In the genomic region with DNA sequence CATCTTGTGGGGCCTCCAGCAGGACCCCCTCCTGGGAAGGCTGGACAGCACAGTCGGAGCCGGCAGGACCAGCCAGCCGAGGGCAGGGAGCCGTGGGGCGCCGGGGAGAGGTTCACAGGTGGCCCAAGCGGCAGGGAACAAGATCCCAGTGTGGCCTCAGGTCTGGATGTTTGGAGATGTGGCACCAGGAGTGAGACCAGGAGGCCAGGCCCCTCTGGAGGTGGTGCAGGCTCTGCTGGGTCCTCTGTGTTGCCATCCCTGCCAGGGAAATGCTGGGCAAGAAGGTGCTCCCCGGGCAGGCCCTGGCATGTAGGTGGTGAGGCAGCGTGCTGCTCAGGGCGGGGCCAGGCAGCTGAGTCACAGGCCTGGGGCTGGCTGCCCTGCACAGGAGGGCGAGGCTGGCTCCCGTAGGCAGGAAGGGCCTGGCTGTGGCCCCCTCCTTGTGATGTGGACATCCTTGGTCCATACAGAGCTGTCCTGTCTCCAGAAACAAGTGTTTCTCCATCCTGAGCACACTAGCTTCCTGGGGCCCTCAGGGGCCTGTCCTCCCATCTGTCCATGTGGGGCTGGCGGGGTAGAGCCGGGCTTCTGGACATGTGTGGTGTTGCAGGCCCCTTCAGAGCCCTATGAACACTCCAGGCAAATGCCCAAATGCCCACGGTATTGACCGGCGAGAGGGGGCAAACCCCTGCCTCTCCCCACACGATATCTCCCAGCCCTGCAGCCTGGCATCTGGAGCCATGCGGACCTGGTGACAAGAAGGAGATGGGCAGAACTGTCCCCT, we compare ENCODE assay signal across 9 cellular contexts. TPM values are rescaled to one million over a fixed set of nuclear protein-coding genes. Genes with fewer than 3 reads are reported as not detected.
DNase-seq lines count a peak whose midpoint lies in the region; ATAC-seq and TF ChIP-seq lines count a peak whose summit lies in the region.
"Had no signal": no experiment of that assay in that cellular context is flagged by ENCODE, and none has a peak within 500 bp of the region (broad histone marks: within the 10 kb centered on the region; RNA-seq: fewer than 3 reads in every experiment).

No MANE protein-coding gene starts in this region.

- H3K4me3 ChIP-seq in NT2/D1 (ENCODE audit: insufficient read length, low read depth) = no peak overlapping the region
- H3K4me3 ChIP-seq in fibroblast of mammary gland (ENCODE audit: control insufficient read depth, low read depth, low read length) = no peak overlapping the region
- H3K4me3 ChIP-seq in upper lobe of left lung = no peak overlapping the region
- H3K4me3 ChIP-seq in BE2C (ENCODE audit: low read depth, low read length) = no peak overlapping the region

- H3K4me1 Mint-ChIP-seq in activated naive CD4-positive, alpha-beta T cell treated with anti-CD3 and anti-CD28 coated beads for 36 hours (ENCODE audit: low read depth) = no peaks in the 10 kb centered on the region

- H3K9ac ChIP-seq in NT2/D1 (ENCODE audit: insufficient read length, low read depth) = peak overlapping the region; percentile 26

- intact Hi-C loops in activated naive CD4-positive, alpha-beta T cell treated with anti-CD3 and anti-CD28 coated beads for 36 hours (cut with micrococcal nuclease) = no loop called here

- H3K27me3 Mint-ChIP-seq in activated naive CD4-positive, alpha-beta T cell treated with anti-CD3 and anti-CD28 coated beads for 36 hours (ENCODE audit: low read depth) = no peaks in the 10 kb centered on the region

- ATAC-seq in upper lobe of left lung (ENCODE audit: low FRiP score in 2 of 2) = peak; percentile 7 to 24
- no peak for ATAC-seq in GM21723 (IDR thresholded peaks at IDR 0.05; ENCODE audit: unreplicated experiment)

- H3K27ac ChIP-seq in upper lobe of left lung = peak overlapping the region in 1 of 4 donors; percentile 25

- H3K4me1 ChIP-seq in NT2/D1 (ENCODE audit: insufficient read depth, insufficient read length) (peaks cover 20% of the 10 kb centered on the region), upper lobe of left lung (peaks cover 0 to 10% (median 5%) of the 10 kb centered on the region in 4 donors), BE2C (no peaks in the 10 kb centered on the region)

- TF ChIP-seq CTCF in fibroblast of mammary gland (conservative IDR thresholded peaks at IDR 0.05; ENCODE audit: control insufficient read depth, insufficient read depth, low read depth, low read length) (no peak), upper lobe of left lung (IDR thresholded peaks at IDR 0.05) (no peak), BE2C (IDR thresholded peaks at IDR 0.05; ENCODE audit: low read depth, low read length) (no peak)

- H3K36me3 ChIP-seq in NT2/D1 (ENCODE audit: insufficient read depth, insufficient read length, low read length) (peaks cover 7% of the 10 kb centered on the region), upper lobe of left lung (peaks cover 0 to 13% (median 3%) of the 10 kb centered on the region in 4 donors), BE2C (no peaks in the 10 kb centered on the region)

- WGBS in upper lobe of left lung, 2 donors = 83 to 87% methylated on average over 9 to 18 of the region's 19 CpGs

- CTCF ChIA-PET in activated naive CD4-positive, alpha-beta T cell treated with anti-CD3 and anti-CD28 coated beads for 36 hours (lab: Charles Lee) = interaction anchor here (1.0 to 1.3 kb wide), 2 partner anchors 90 to 91 kb away, joined by 3 read pairs; no protein-coding TSS in a partner anchor

- TF ChIP-seq EP300 in upper lobe of left lung (IDR thresholded peaks at IDR 0.05) = no peak

- peak; percentile 66 for DNase-seq in activated naive CD4-positive, alpha-beta T cell treated with anti-CD3 and anti-CD28 coated beads for 36 hours
- no peak for DNase-seq in activated naive CD4-positive, alpha-beta T cell (lab: John Stamatoyannopoulos, UW)
- no peak for DNase-seq in NT2/D1 (ENCODE audit: low read depth, low spot score)
- DNase-seq in fibroblast of mammary gland (ENCODE audit: low read depth) = peak; percentile 46
- DNase-seq in upper lobe of left lung = peak; percentile 59 to 85
- no peak for DNase-seq in superior temporal gyrus (ENCODE audit: extremely low spot score)
- no peak for DNase-seq in BE2C
- DNase-seq: effector CD8-positive, alpha-beta T cell had no signal

- no peak overlapping the region for H3K4me3 Mint-ChIP-seq in activated naive CD4-positive, alpha-beta T cell treated with anti-CD3 and anti-CD28 coated beads for 36 hours

- H3K9me3 ChIP-seq in NT2/D1 (ENCODE audit: insufficient read depth, low read length) (no peaks in the 10 kb centered on the region), upper lobe of left lung (no peaks in the 10 kb centered on the region), BE2C (no peaks in the 10 kb centered on the region)

- H3K27ac Mint-ChIP-seq in activated naive CD4-positive, alpha-beta T cell treated with anti-CD3 and anti-CD28 coated beads for 36 hours = peak overlapping the region; percentile 65

- H3K36me3 Mint-ChIP-seq in activated naive CD4-positive, alpha-beta T cell treated with anti-CD3 and anti-CD28 coated beads for 36 hours (ENCODE audit: low read depth) = no peaks in the 10 kb centered on the region

- H3K9me3 Mint-ChIP-seq in activated naive CD4-positive, alpha-beta T cell treated with anti-CD3 and anti-CD28 coated beads for 36 hours = no peaks in the 10 kb centered on the region

- no peaks in the 10 kb centered on the region for H3K27me3 ChIP-seq in NT2/D1 (ENCODE audit: insufficient read depth, insufficient read length)
- no peaks in the 10 kb centered on the region for H3K27me3 ChIP-seq in upper lobe of left lung
- no peaks in the 10 kb centered on the region for H3K27me3 ChIP-seq in BE2C

- no peak for TF ChIP-seq POLR2A in upper lobe of left lung (IDR thresholded peaks at IDR 0.05)

RNA-seq across cellular contexts. Expression of a gene that starts 4.8 kb away (rescaled TPM):
- total RNA-seq in activated naive CD4-positive, alpha-beta T cell treated with anti-CD3 and anti-CD28 coated beads for 36 hours = not detected
- 1 to 10 TPM in 2 of 6 donors, under 1 TPM in 3, not detected in 1; 0.20 to 1.1 (median 0.49) TPM for total RNA-seq in upper lobe of left lung
- not detected for polyA plus RNA-seq in BE2C (2012; ENCODE audit: insufficient read depth, insufficient read length, low read depth)

RNA-seq across cellular contexts. Expression of a gene that starts 26.1 kb away (rescaled TPM):
- total RNA-seq in activated naive CD4-positive, alpha-beta T cell treated with anti-CD3 and anti-CD28 coated beads for 36 hours = not detected
- 10 to 100 TPM in 1 of 6 donors, 1 to 10 TPM in 5; 2.1 to 16.0 (median 4.0) TPM for total RNA-seq in upper lobe of left lung
- polyA plus RNA-seq in BE2C (2012; ENCODE audit: insufficient read depth, insufficient read length, low read depth) = 0.83 TPM

Comparison
In these comparisons a context has a peak if more than half of its experiments do, and no peak if none do; other contexts are left out.
1. DNase-seq: peak in activated naive CD4-positive, alpha-beta T cell treated with anti-CD3 and anti-CD28 coated beads for 36 hours (single experiment), fibroblast of mammary gland (single experiment) and upper lobe of left lung (2 of 2); none in activated naive CD4-positive, alpha-beta T cell (0 of 4), NT2/D1 (single experiment), superior temporal gyrus (single experiment) and BE2C (single experiment).